Comparison of ENCODE assay signal across 25 cellular contexts in genomic region chr17:65772989-65773388, GRCh38.
"Had no signal": no experiment of that assay in that cellular context is flagged by ENCODE, and none has a peak within 500 bp of the region (broad histone marks: within the 10 kb centered on the region; RNA-seq: fewer than 3 reads in every experiment).

No MANE protein-coding gene starts in this region.

- H3K79me2 ChIP-seq: parathyroid adenoma had no signal

- ATAC-seq: activated CD4-positive, alpha-beta T cell treated with anti-CD3 and anti-CD28 coated beads for 36 hours; activated CD8-positive, alpha-beta memory T cell treated with anti-CD3 and anti-CD28 coated beads, Interleukin-2, amount 10 ng/mL, durations not matched to agents 7 days and 5 days; activated CD8-positive, alpha-beta T cell treated with anti-CD3 and anti-CD28 coated beads, Interleukin-2, amount 10 ng/mL, durations not matched to agents 7 days and 5 days; activated naive CD4-positive, alpha-beta T cell treated with anti-CD3 and anti-CD28 coated beads, Interleukin-2, amount 50 U/mL, for 72 hours; foreskin keratinocyte; left ventricle myocardium superior; psoas muscle; stimulated activated naive B cell treated with anti-CD40 and anti-IgM and Interleukin-4, amounts not matched to agents 10 μg/mL and 1 μg/mL and 100 μg/mL, for 72 hours; upper lobe of right lung had no signal

- H3K36me3 Mint-ChIP-seq: activated CD8-positive, alpha-beta memory T cell treated with anti-CD3 and anti-CD28 coated beads, Interleukin-2, amount 10 ng/mL, durations not matched to agents 7 days and 5 days; activated naive CD4-positive, alpha-beta T cell treated with anti-CD3 and anti-CD28 coated beads, Interleukin-2, amount 50 U/mL, for 72 hours; stimulated activated naive B cell treated with anti-CD40 and anti-IgM and Interleukin-4, amounts not matched to agents 10 μg/mL and 1 μg/mL and 100 μg/mL, for 72 hours had no signal

- H3K27me3 Mint-ChIP-seq: activated CD4-positive, alpha-beta T cell treated with anti-CD3 and anti-CD28 coated beads for 36 hours had no signal

- DNase-seq: activated CD4-positive, alpha-beta T cell treated with anti-CD3 and anti-CD28 coated beads for 36 hours; activated CD4-positive, CD25-positive, alpha-beta regulatory T cell; activated CD8-positive, alpha-beta memory T cell treated with anti-CD3 and anti-CD28 coated beads, Interleukin-2, amount 10 ng/mL, durations not matched to agents 7 days and 5 days; activated CD8-positive, alpha-beta T cell treated with anti-CD3 and anti-CD28 coated beads, Interleukin-2, amount 10 ng/mL, durations not matched to agents 7 days and 5 days; activated naive CD4-positive, alpha-beta T cell; activated T-cell treated with anti-CD3 and anti-CD28 coated beads, Interleukin-2, amount 50 U/mL, for 48 hours; central memory CD4-positive, alpha-beta T cell; foreskin keratinocyte; kidney glomerular epithelial cell; left ventricle myocardium superior; nucleus accumbens; psoas muscle; sigmoid colon; stimulated activated CD4-positive, alpha-beta T cell treated with anti-CD3 and anti-CD28 coated beads, Interleukin-2, amount 100 ng/mL, for 24 hours; stimulated activated naive B cell treated with anti-CD40 and anti-IgM and Interleukin-4, amounts not matched to agents 10 μg/mL and 1 μg/mL and 100 μg/mL, for 72 hours; stomach; thyroid gland; upper lobe of right lung had no signal

- H3K27ac ChIP-seq: breast epithelium, esophagus muscularis mucosa, foreskin keratinocyte, parathyroid adenoma, psoas muscle, sigmoid colon, thyroid gland, upper lobe of right lung had no signal

- H2AFZ ChIP-seq: parathyroid adenoma had no signal

- H3K4me3 Mint-ChIP-seq: activated CD4-positive, alpha-beta T cell treated with anti-CD3 and anti-CD28 coated beads for 36 hours; activated CD8-positive, alpha-beta memory T cell treated with anti-CD3 and anti-CD28 coated beads, Interleukin-2, amount 10 ng/mL, durations not matched to agents 7 days and 5 days; activated CD8-positive, alpha-beta T cell treated with anti-CD3 and anti-CD28 coated beads, Interleukin-2, amount 10 ng/mL, durations not matched to agents 7 days and 5 days; dendritic cell treated with granulocyte-macrophage colony-stimulating factor and Interleukin-4, amounts not matched to agents 40 ng/mL and 50 ng/mL, for 4 days; stimulated activated naive B cell treated with anti-CD40 and anti-IgM and Interleukin-4, amounts not matched to agents 10 μg/mL and 1 μg/mL and 100 μg/mL, for 72 hours had no signal

- H3K36me3 ChIP-seq: breast epithelium, esophagus muscularis mucosa, sigmoid colon, stomach, thyroid gland, upper lobe of right lung had no signal

- H3K27ac Mint-ChIP-seq: activated CD4-positive, alpha-beta T cell treated with anti-CD3 and anti-CD28 coated beads for 36 hours; activated CD8-positive, alpha-beta memory T cell treated with anti-CD3 and anti-CD28 coated beads, Interleukin-2, amount 10 ng/mL, durations not matched to agents 7 days and 5 days; activated CD8-positive, alpha-beta T cell treated with anti-CD3 and anti-CD28 coated beads, Interleukin-2, amount 10 ng/mL, durations not matched to agents 7 days and 5 days; activated naive CD4-positive, alpha-beta T cell treated with anti-CD3 and anti-CD28 coated beads, Interleukin-2, amount 50 U/mL, for 72 hours; activated T-helper 2 cell treated with anti-CD3 and anti-CD28 coated beads, Interferon-gamma antibody, Interleukin-2, Interleukin-4, amounts not matched to agents 10 μg/mL and 5 μg/mL and 100 μg/mL, durations not matched to agents 14 hours and 24 hours and 36 hours; dendritic cell treated with granulocyte-macrophage colony-stimulating factor and Interleukin-4, amounts not matched to agents 40 ng/mL and 50 ng/mL, for 4 days; stimulated activated naive B cell treated with anti-CD40 and anti-IgM and Interleukin-4, amounts not matched to agents 10 μg/mL and 1 μg/mL and 100 μg/mL, for 72 hours had no signal

- H3K9ac ChIP-seq: parathyroid adenoma had no signal

- H3K27me3 ChIP-seq: breast epithelium, esophagus muscularis mucosa, foreskin keratinocyte, sigmoid colon, stomach, thyroid gland, upper lobe of right lung had no signal

- H3K9me3 Mint-ChIP-seq: activated naive CD4-positive, alpha-beta T cell treated with anti-CD3 and anti-CD28 coated beads, Interleukin-2, amount 50 U/mL, for 72 hours; activated T-helper 2 cell treated with anti-CD3 and anti-CD28 coated beads, Interferon-gamma antibody, Interleukin-2, Interleukin-4, amounts not matched to agents 10 μg/mL and 5 μg/mL and 100 μg/mL, durations not matched to agents 14 hours and 24 hours and 36 hours; dendritic cell treated with granulocyte-macrophage colony-stimulating factor and Interleukin-4, amounts not matched to agents 40 ng/mL and 50 ng/mL, for 4 days; stimulated activated naive B cell treated with anti-CD40 and anti-IgM and Interleukin-4, amounts not matched to agents 10 μg/mL and 1 μg/mL and 100 μg/mL, for 72 hours had no signal

- H3K9me3 ChIP-seq: breast epithelium, esophagus muscularis mucosa, psoas muscle, sigmoid colon, stomach, thyroid gland, upper lobe of right lung had no signal

- H3K4me2 ChIP-seq: smooth muscle cell had no signal

- H3K4me3 ChIP-seq: breast epithelium, esophagus muscularis mucosa, psoas muscle, sigmoid colon, smooth muscle cell, stomach, thyroid gland, upper lobe of right lung had no signal

- H3K4me1 ChIP-seq: breast epithelium, foreskin keratinocyte, psoas muscle, sigmoid colon, thyroid gland, upper lobe of right lung had no signal

- H3K4me1 Mint-ChIP-seq: stimulated activated naive B cell treated with anti-CD40 and anti-IgM and Interleukin-4, amounts not matched to agents 10 μg/mL and 1 μg/mL and 100 μg/mL, for 72 hours had no signal
